23 cellular contexts compared by ENCODE assay signal in the genomic region with DNA sequence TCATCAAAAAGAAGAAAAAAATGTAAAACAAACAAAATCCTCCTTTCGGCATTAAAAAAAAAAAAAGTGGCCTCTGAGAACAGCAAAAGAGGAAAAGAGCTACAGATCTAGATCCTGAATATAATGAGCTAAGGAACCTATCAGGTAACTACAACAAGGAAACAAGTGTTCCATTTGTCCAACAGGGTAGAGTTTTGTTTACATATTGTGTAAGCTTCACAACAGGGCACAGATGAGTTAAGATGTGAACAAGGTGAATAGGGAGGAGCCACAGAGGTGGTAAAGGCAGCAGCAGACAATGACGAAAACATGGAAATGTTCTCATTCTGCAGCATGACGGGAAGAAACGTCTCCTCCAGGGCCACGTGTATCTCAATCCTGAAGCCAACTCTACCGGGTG. TPM values are rescaled to one million over a fixed set of nuclear protein-coding genes. Genes with fewer than 3 reads are reported as not detected.
DNase-seq lines count a peak whose midpoint lies in the region; ATAC-seq, FAIRE-seq and TF ChIP-seq lines count a peak whose summit lies in the region.
"Had no signal": no experiment of that assay in that cellular context is flagged by ENCODE, and none has a peak within 500 bp of the region (broad histone marks: within the 10 kb centered on the region; RNA-seq: fewer than 3 reads in every experiment).

No MANE protein-coding gene starts in this region.

- no peak overlapping the region for H3K4me3 ChIP-seq in keratinocyte (ENCODE audit: control insufficient read depth in 2 of 3, extremely low read depth in 1 of 3, insufficient read depth in 2 of 3, low read depth in 1 of 3, low read length in 3 of 3)
- H3K4me3 ChIP-seq in osteoblast (ENCODE audit: insufficient read depth, low read length) = no peak overlapping the region
- no peak overlapping the region for H3K4me3 ChIP-seq in A673 (ENCODE audit: low read depth, low read length, poor library complexity, severe bottlenecking)
- H3K4me3 ChIP-seq: Peyer's patch had no signal

- no TSS peak for BruUV-seq in A673 (replicated peaks; lab: Mats Ljungman, UMichigan)

- no peaks in the 10 kb centered on the region for H3K4me1 Mint-ChIP-seq in WTC11

- H3K9me3 Mint-ChIP-seq in WTC11 = no peaks in the 10 kb centered on the region
- H3K9me3 Mint-ChIP-seq: CD4-positive, CD25-positive, alpha-beta regulatory T cell had no signal

- H3K36me3 ChIP-seq in keratinocyte (ENCODE audit: control insufficient read depth in 2 of 2, extremely low read depth in 1 of 2, insufficient read depth in 2 of 2, low read length in 2 of 2) (peaks cover 13 to 21% of the 10 kb centered on the region in 2 experiments), osteoblast (ENCODE audit: insufficient read depth, low read length) (peaks cover 60% of the 10 kb centered on the region), A673 (ENCODE audit: insufficient read depth, low read length, poor library complexity, severe bottlenecking) (peaks cover 52% of the 10 kb centered on the region)

- H4K20me1 ChIP-seq in keratinocyte (ENCODE audit: control insufficient read depth, extremely low read depth, insufficient read depth, low read length) (no peaks in the 10 kb centered on the region), osteoblast (ENCODE audit: insufficient read depth, low read length) (no peaks in the 10 kb centered on the region)

- CTCF ChIA-PET in WTC11 (lab: Charles Lee) (no interaction called here), A673 (lab: Charles Lee) (no interaction called here)

- H3K36me3 Mint-ChIP-seq in WTC11 = peaks cover 51% of the 10 kb centered on the region

- TF ChIP-seq CTCF in WTC11 (IDR thresholded peaks at IDR 0.05) (no peak), keratinocyte (optimal IDR thresholded peaks at IDR 0.05 in 1 of 3, IDR thresholded peaks at IDR 0.05 in 1 of 3, conservative IDR thresholded peaks at IDR 0.05 in 1 of 3; ENCODE audit: extremely low read depth in 1 of 3, insufficient read depth in 2 of 3, low read length in 3 of 3) (no peak), osteoblast (IDR thresholded peaks at IDR 0.05; ENCODE audit: extremely low read depth, low read depth, low read length) (no peak), A673 (conservative IDR thresholded peaks at IDR 0.05; ENCODE audit: low read depth, low read length) (no peak)

- H3K27ac ChIP-seq in keratinocyte (ENCODE audit: control insufficient read depth, insufficient read depth, low read length) = no peak overlapping the region
- no peak overlapping the region for H3K27ac ChIP-seq in osteoblast (ENCODE audit: low read depth, low read length)
- H3K27ac ChIP-seq in A673 (ENCODE audit: low read depth, low read length, poor library complexity, severe bottlenecking) = no peak overlapping the region
- H3K27ac ChIP-seq: Peyer's patch had no signal

- ATAC-seq in WTC11 = no peak
- ATAC-seq: Right ventricle myocardium inferior had no signal

- no peaks in the 10 kb centered on the region for H3K27me3 Mint-ChIP-seq in WTC11 (ENCODE audit: low read depth)
- H3K27me3 Mint-ChIP-seq: CD4-positive, CD25-positive, alpha-beta regulatory T cell had no signal

- no peak overlapping the region for H3K4me3 Mint-ChIP-seq in WTC11
- H3K4me3 Mint-ChIP-seq: CD4-positive, CD25-positive, alpha-beta regulatory T cell had no signal

- no peaks in the 10 kb centered on the region for H3K9me1 ChIP-seq in keratinocyte (ENCODE audit: control insufficient read depth, extremely low read depth, insufficient read depth, low read length)

- H2AFZ ChIP-seq in keratinocyte (ENCODE audit: control insufficient read depth, low read length) (no peak overlapping the region), osteoblast (ENCODE audit: low read length) (no peak overlapping the region)

- POLR2A ChIA-PET in WTC11 (lab: Charles Lee) (interaction anchor here (0.6 kb wide), 1 partner anchor 34 kb away, joined by 6 read pairs; no protein-coding TSS in a partner anchor), A673 (lab: Charles Lee; ENCODE audit: low non-redundant PET) (no interaction called here)

- DNase-seq in NCI-H2029 (lab: John Stamatoyannopoulos, UW) = peak; percentile 5
- DNase-seq in NCI-H2029 treated with DMSO at 0.1 percent for 48 hours (lab: John Stamatoyannopoulos, UW) = no peak
- no peak for DNase-seq in WTC11 (ENCODE audit: low spot score)
- DNase-seq in keratinocyte (ENCODE audit: low read depth, low spot score) = no peak
- peak; percentile 5 for DNase-seq in osteoblast (ENCODE audit: insufficient read length, low spot score, missing footprints)
- DNase-seq in NCI-H345 treated with DMSO at 0.1 percent for 48 hours (lab: John Stamatoyannopoulos, UW; ENCODE audit: unreplicated experiment) = no peak
- DNase-seq in A673 (ENCODE audit: low spot score) = no peak
- DNase-seq: BE2C; Caco-2; CD4-positive, CD25-positive, alpha-beta regulatory T cell; IMR-90; NCI-H1417 treated with DMSO at 0.1 percent for 48 hours; NCI-H187 treated with DMSO at 0.1 percent for 48 hours; NCI-H345; NCI-H526 treated with DMSO at 0.1 percent for 48 hours; NK-92 treated with Interleukin-12 subunit alpha and Interleukin-12 subunit beta, amount 100 ng/mL, for 24 hours; Peyer's patch had no signal

- H3K79me2 ChIP-seq in keratinocyte (ENCODE audit: control insufficient read depth, insufficient read depth, low read length) (no peaks in the 10 kb centered on the region), osteoblast (ENCODE audit: insufficient read depth, low read length) (no peaks in the 10 kb centered on the region)

- H3K27ac Mint-ChIP-seq in WTC11 = no peak overlapping the region

- H3K9me3 ChIP-seq in keratinocyte (ENCODE audit: control insufficient read depth, low read depth, low read length) (no peaks in the 10 kb centered on the region), osteoblast (ENCODE audit: low read depth, low read length) (no peaks in the 10 kb centered on the region), A673 (ENCODE audit: low read depth, low read length, poor library complexity, severe bottlenecking) (no peaks in the 10 kb centered on the region)
- H3K9me3 ChIP-seq: BE2C, Caco-2, Peyer's patch had no signal

- intact Hi-C loops in A673 (cut with micrococcal nuclease; ENCODE audit: unreplicated experiment) = no loop called here

- no peak overlapping the region for H3K9ac ChIP-seq in keratinocyte (ENCODE audit: control insufficient read depth, extremely low read depth, insufficient read depth, low read length)

- H3K4me2 ChIP-seq in keratinocyte (ENCODE audit: control insufficient read depth, extremely low read depth, insufficient read depth, low read depth, low read length) = no peak overlapping the region
- no peak overlapping the region for H3K4me2 ChIP-seq in osteoblast (ENCODE audit: insufficient read depth, low read length)

- no peaks in the 10 kb centered on the region for H3K27me3 ChIP-seq in keratinocyte (ENCODE audit: control insufficient read depth, extremely low read depth, insufficient read depth, low read length)
- no peaks in the 10 kb centered on the region for H3K27me3 ChIP-seq in osteoblast (ENCODE audit: insufficient read depth, low read length)
- no peaks in the 10 kb centered on the region for H3K27me3 ChIP-seq in A673 (replicated peaks; ENCODE audit: insufficient read depth, low read depth, low read length, poor library complexity)
- H3K27me3 ChIP-seq: BE2C, Peyer's patch had no signal

- dilution Hi-C loops in keratinocyte (cut with MboI; ENCODE audit: extremely low pct_ligation_motif_present, low sequenced_read_pairs) = no loop called here

- peak; percentile 23 for FAIRE-seq in keratinocyte (lab: Jason Lieb, UNC)
- FAIRE-seq: GM12891, H1 had no signal

- no peaks in the 10 kb centered on the region for H3K4me1 ChIP-seq in keratinocyte (ENCODE audit: control insufficient read depth, extremely low read depth, insufficient read depth, low read length)
- no peaks in the 10 kb centered on the region for H3K4me1 ChIP-seq in osteoblast (ENCODE audit: insufficient read depth, low read length)
- no peaks in the 10 kb centered on the region for H3K4me1 ChIP-seq in A673 (ENCODE audit: insufficient read depth, low read length, poor library complexity, severe bottlenecking)
- H3K4me1 ChIP-seq: BE2C, Caco-2, Peyer's patch had no signal

TF ChIP-seq in WTC11, 78 proteins besides CTCF, POLR2A, EP300 and RAD21 (continues in another document):
- TF ChIP-seq GABPB1 (CRISPR knock-in tag; IDR thresholded peaks at IDR 0.05) (peak; percentile 21; the same call in 1 of the 2 replicates), JUN (CRISPR knock-in tag; IDR thresholded peaks at IDR 0.05) (no peak)

RNA-seq across cellular contexts. Expression of a gene that starts 14.4 kb away (rescaled TPM):
- 27.9 to 30.5 TPM (median 29.0 TPM) in 3 replicates for total RNA-seq in WTC11 (2021)
- 30.5 to 49.6 TPM (median 43.6 TPM) in 3 replicates for polyA plus RNA-seq in keratinocyte
- 28.0 TPM for polyA plus RNA-seq in keratinocyte (2011; ENCODE audit: low read depth)
- 23.6 and 39.3 TPM in 2 replicates for polyA plus RNA-seq in keratinocyte (2011; cell fraction: cytosol; rRNA removed)
- polyA plus RNA-seq in keratinocyte (2011; cell fraction: nucleus; rRNA removed) = 93.0 and 101 TPM in 2 replicates
- polyA plus RNA-seq in keratinocyte (2012; ENCODE audit: low replicate concordance) = 14.8 and 38.0 TPM in 2 replicates
- polyA minus RNA-seq in keratinocyte = 24.9 to 68.7 TPM (median 62.0 TPM) in 3 replicates
- polyA minus RNA-seq in keratinocyte (2011; cell fraction: cytosol; rRNA and poly(A)+ RNA removed) = 21.3 TPM
- polyA minus RNA-seq in keratinocyte (2011; cell fraction: nucleus; rRNA and poly(A)+ RNA removed) = 37.5 and 68.4 TPM in 2 replicates
- total RNA-seq in osteoblast = 23.0 and 24.2 TPM in 2 replicates
- 34.1 and 38.7 TPM in 2 replicates for total RNA-seq in A673 (2021)

RNA-seq across cellular contexts. Expression of a gene that starts 14.7 kb away (rescaled TPM):
- total RNA-seq in WTC11 (2021) = 4.6 to 6.5 TPM (median 6.0 TPM) in 3 replicates
- polyA plus RNA-seq in keratinocyte = 17.9 to 30.5 TPM (median 25.1 TPM) in 3 replicates
- 7.1 TPM for polyA plus RNA-seq in keratinocyte (2011; ENCODE audit: low read depth)
- polyA plus RNA-seq in keratinocyte (2011; cell fraction: cytosol; rRNA removed) = 18.0 and 40.4 TPM in 2 replicates
- 22.8 and 32.2 TPM in 2 replicates for polyA plus RNA-seq in keratinocyte (2011; cell fraction: nucleus; rRNA removed)
- 14.0 and 19.1 TPM in 2 replicates for polyA plus RNA-seq in keratinocyte (2012; ENCODE audit: low replicate concordance)
- 5.0 to 13.0 TPM (median 8.8 TPM) in 3 replicates for polyA minus RNA-seq in keratinocyte
- polyA minus RNA-seq in keratinocyte (2011; cell fraction: cytosol; rRNA and poly(A)+ RNA removed) = 12.9 TPM
- 5.0 and 5.8 TPM in 2 replicates for polyA minus RNA-seq in keratinocyte (2011; cell fraction: nucleus; rRNA and poly(A)+ RNA removed)
- 9.0 and 10.0 TPM in 2 replicates for total RNA-seq in osteoblast
- total RNA-seq in A673 (2021) = 20.2 and 20.7 TPM in 2 replicates

RNA-seq across cellular contexts. Expression of a gene that starts 57.5 kb away (rescaled TPM):
- total RNA-seq in WTC11 (2021) (not detected in 3 replicates), osteoblast (not detected in 2 replicates), A673 (2021) (not detected in 2 replicates)
- polyA plus RNA-seq in keratinocyte = not detected in 3 replicates
- polyA plus RNA-seq in keratinocyte (2011; ENCODE audit: low read depth) = not detected
- not detected in 2 replicates for polyA plus RNA-seq in keratinocyte (2011; cell fraction: cytosol; rRNA removed)
- polyA plus RNA-seq in keratinocyte (2011; cell fraction: nucleus; rRNA removed) = not detected in 2 replicates
- polyA plus RNA-seq in keratinocyte (2012; ENCODE audit: low replicate concordance) = not detected in 2 replicates
- polyA minus RNA-seq in keratinocyte = not detected in 3 replicates
- polyA minus RNA-seq in keratinocyte (2011; cell fraction: cytosol; rRNA and poly(A)+ RNA removed) = not detected
- polyA minus RNA-seq in keratinocyte (2011; cell fraction: nucleus; rRNA and poly(A)+ RNA removed) = not detected in 2 replicates
- total RNA-seq: A172; Caco-2; CD4-positive, CD25-positive, alpha-beta regulatory T cell; H1; IMR-90; M059J; Peyer's patch; Right ventricle myocardium inferior; SK-MEL-5 had no signal
- polyA plus RNA-seq: CD4-positive, CD25-positive, alpha-beta regulatory T cell; H1; IMR-90 had no signal

Comparison
In these comparisons a context has a peak if more than half of its experiments do, and no peak if none do; other contexts are left out.
1. DNase-seq: peak in NCI-H2029 (single experiment) and osteoblast (single experiment); none in NCI-H2029 treated with DMSO at 0.1 percent for 48 hours (single experiment), WTC11 (single experiment), keratinocyte (single experiment), NCI-H345 treated with DMSO at 0.1 percent for 48 hours (single experiment) and A673 (single experiment).